In genomic region chr2:46075848-46076247, GRCh38 we compare ENCODE assay signal across 24 cellular contexts.
DNase-seq lines count a peak whose midpoint lies in the region; ATAC-seq, FAIRE-seq and TF ChIP-seq lines count a peak whose summit lies in the region.
"Had no signal": no experiment of that assay in that cellular context is flagged by ENCODE, and none has a peak within 500 bp of the region (broad histone marks: within the 10 kb centered on the region; RNA-seq: fewer than 3 reads in every experiment).

No MANE protein-coding gene starts in this region.

- CTCF ChIA-PET in AG04450 (lab: Charles Lee) (interaction anchor here (1.3 kb wide), 1 partner anchor 12 kb away, joined by 7 read pairs; no protein-coding TSS in a partner anchor), IMR-90 (lab: Yijun Ruan, JAX) (no interaction called here), endothelial cell of umbilical vein (lab: Charles Lee) (interaction anchor here (1.0 to 4.3 kb wide), 2 partner anchors 8 to 13 kb away, joined by 4 to 18 read pairs; no protein-coding TSS in a partner anchor)

- H2AFZ ChIP-seq in IMR-90 (replicated peaks; ENCODE audit: low read length, poor library complexity) (no peak overlapping the region), endothelial cell of umbilical vein (ENCODE audit: low read depth, low read length) (no peak overlapping the region), mesenchymal stem cell (ENCODE audit: low read depth, low read length) (no peak overlapping the region)
- H2AFZ ChIP-seq: hepatocyte had no signal

- peak overlapping the region; percentile 33 for H3K27ac ChIP-seq in AG04450 (ENCODE audit: low read depth, low read length)
- peak overlapping the region; percentile 90 for H3K27ac ChIP-seq in IMR-90 (ENCODE audit: insufficient read depth, low read length)
- H3K27ac ChIP-seq in endothelial cell of umbilical vein (ENCODE audit: insufficient read depth, low read depth, low read length) = peak overlapping the region; percentile 84
- no peak overlapping the region for H3K27ac ChIP-seq in mesenchymal stem cell (ENCODE audit: low read length, poor library complexity, severe bottlenecking)
- no peak overlapping the region for H3K27ac ChIP-seq in transverse colon
- H3K27ac ChIP-seq: colonic mucosa, hepatocyte had no signal

- peak overlapping the region; percentile 91 to 96 for H2BK12ac ChIP-seq in mesenchymal stem cell (ENCODE audit: low read length in 2 of 2)

- H3K4me3 ChIP-seq in AG04450 (ENCODE audit: low read depth, low read length) (no peak overlapping the region), IMR-90 (ENCODE audit: insufficient read depth, low read depth, low read length) (no peak overlapping the region), endothelial cell of umbilical vein (replicated peaks in 1 of 3; ENCODE audit: insufficient read depth in 1 of 3, low read depth in 1 of 3, low read length in 3 of 3) (peak overlapping the region in 2 of 3 experiments; percentile 9 to 59), mesenchymal stem cell (ENCODE audit: insufficient read depth in 1 of 2, low read depth in 1 of 2, low read length in 2 of 2) (no peak overlapping the region), transverse colon (no peak overlapping the region)
- H3K4me3 ChIP-seq: colonic mucosa, hepatocyte had no signal

- H3K4me2 ChIP-seq in IMR-90 (ENCODE audit: low read depth, low read length) (peak overlapping the region; percentile 73; the same call in 1 of the 2 replicates), endothelial cell of umbilical vein (ENCODE audit: insufficient read depth, low read length) (peak overlapping the region; percentile 91), mesenchymal stem cell (ENCODE audit: low read length, poor library complexity, severe bottlenecking) (no peak overlapping the region)
- H3K4me2 ChIP-seq: hepatocyte had no signal

- H3K4ac ChIP-seq in IMR-90 (ENCODE audit: low read depth, low read length) (peak overlapping the region; percentile 97), mesenchymal stem cell (ENCODE audit: low read depth in 1 of 2, low read length in 2 of 2) (no peak overlapping the region)

- BruUV-seq in IMR-90 (replicated peaks; lab: Mats Ljungman, UMichigan) (no TSS peak), endothelial cell of umbilical vein (replicated peaks; lab: Mats Ljungman, UMichigan) (TSS peak; percentile 37)

- no peak for TF ChIP-seq RAD21 in IMR-90 (IDR thresholded peaks at IDR 0.05; ENCODE audit: low read length)

- H3K18ac ChIP-seq in IMR-90 (ENCODE audit: low read depth, low read length) = peak overlapping the region; percentile 93
- peak overlapping the region; percentile 38 to 61 for H3K18ac ChIP-seq in mesenchymal stem cell (ENCODE audit: low read depth in 1 of 2, low read length in 2 of 2)

- H3K14ac ChIP-seq in IMR-90 (replicated peaks; ENCODE audit: low read depth, low read length) = peak overlapping the region; percentile 90
- no peak overlapping the region for H3K14ac ChIP-seq in mesenchymal stem cell (ENCODE audit: low read length in 2 of 2)

- FAIRE-seq in endothelial cell of umbilical vein (lab: Jason Lieb, UNC) = peak; percentile 81
- FAIRE-seq: HTR-8/SVneo had no signal

- POLR2A ChIA-PET in AG04450 (lab: Yijun Ruan, JAX) = no interaction called here
- POLR2A ChIA-PET in IMR-90 (lab: Charles Lee; ENCODE audit: unreplicated experiment) = interaction anchor here (1.1 kb wide), 1 partner anchor 221 kb away, joined by 4 read pairs; the partner anchor contains the start of gene EPAS1
- POLR2A ChIA-PET in endothelial cell of umbilical vein (lab: Charles Lee) = interaction anchor here (0.6 kb wide), 1 partner anchor 9 kb away, joined by 7 read pairs; no protein-coding TSS in a partner anchor

- H2BK120ac ChIP-seq in IMR-90 (ENCODE audit: low read depth, low read length) (peak overlapping the region; percentile 99), mesenchymal stem cell (ENCODE audit: low read depth, low read length) (peak overlapping the region; percentile 51)

- H3K9me1 ChIP-seq in IMR-90 (ENCODE audit: insufficient read depth, low read length) = peaks cover 24% of the 10 kb centered on the region
- H3K9me1 ChIP-seq in endothelial cell of umbilical vein (replicated peaks; ENCODE audit: control insufficient read depth, extremely low read depth, insufficient read depth, low read length) = no peaks in the 10 kb centered on the region

- H3K4me1 ChIP-seq in IMR-90 (ENCODE audit: control insufficient read depth, insufficient read depth, low read length) (peaks cover 26% of the 10 kb centered on the region), endothelial cell of umbilical vein (ENCODE audit: control insufficient read depth, extremely low read depth, insufficient read depth, low read length) (peaks cover 61% of the 10 kb centered on the region), mesenchymal stem cell (ENCODE audit: control insufficient read depth, insufficient read depth, low read depth, low read length) (peaks cover 13% of the 10 kb centered on the region), transverse colon (peaks cover 0 to 10% (median 0%) of the 10 kb centered on the region in 4 donors)
- H3K4me1 ChIP-seq: colonic mucosa had no signal

- H2AK5ac ChIP-seq in IMR-90 (ENCODE audit: low read depth, low read length) = peak overlapping the region; percentile 96
- peak overlapping the region; percentile 65 for H2AK5ac ChIP-seq in mesenchymal stem cell (ENCODE audit: low read length, severe bottlenecking)

- H3K56ac ChIP-seq in IMR-90 (ENCODE audit: extremely low read depth, insufficient read depth, low read length) = peak overlapping the region; percentile 59; the same call in 1 of the 2 replicates

- 63% methylated on average over 2 of the region's 5 CpGs; no CpG with 5 or more reads in 1 of the 2 experiments for WGBS in IMR-90 (ENCODE audit: extremely low coverage in 2 of 2, insufficient read length in 1 of 2), 2 experiments
- 89% methylated on average over 5 of the region's 5 CpGs for WGBS in mesenchymal stem cell
- WGBS in transverse colon (ENCODE audit: low coverage in 1 of 2), 2 donors = 85 to 90% methylated on average over 2 to 5 of the region's 5 CpGs

- DNase-seq in AG04450 (ENCODE audit: low read depth, low spot score) (no peak), IMR-90 (no peak), endothelial cell of umbilical vein (ENCODE audit: low read depth, low spot score) (no peak), mesenchymal stem cell (peak; percentile 51), SIG-M5 (lab: John Stamatoyannopoulos, UW) (no peak), transverse colon (no peak), AML-193 (lab: John Stamatoyannopoulos, UW) (no peak), glomerular visceral epithelial cell (ENCODE audit: extremely low spot score) (no peak)
- DNase-seq: activated CD4-positive, alpha-beta T cell treated with anti-CD3 and anti-CD28 coated beads for 4 hours; activated CD8-positive, alpha-beta memory T cell treated with anti-CD3 and anti-CD28 coated beads, Interleukin-2, amount 10 ng/mL, durations not matched to agents 7 days and 5 days; CD4-positive, alpha-beta memory T cell; colonic mucosa; H7; Kasumi-1; naive thymus-derived CD4-positive, alpha-beta T cell; NCI-H1092 treated with DMSO at 0.1 percent for 48 hours; NCI-H2081; NCI-H446; NK-92 treated with Interleukin-12 subunit alpha and Interleukin-12 subunit beta, amount 100 ng/mL, for 24 hours; right cardiac atrium; SW 1271 had no signal

- H4K20me1 ChIP-seq in IMR-90 (ENCODE audit: insufficient read depth, low read length) = no peaks in the 10 kb centered on the region
- no peaks in the 10 kb centered on the region for H4K20me1 ChIP-seq in endothelial cell of umbilical vein (replicated peaks; ENCODE audit: control insufficient read depth, extremely low read depth, insufficient read depth, low read length)

- no peak for TF ChIP-seq EP300 in transverse colon (IDR thresholded peaks at IDR 0.05; ENCODE audit: low read depth)

- peak overlapping the region; percentile 61 to 86 for H4K8ac ChIP-seq in IMR-90 (ENCODE audit: low read depth in 2 of 2, low read length in 2 of 2)
- no peak overlapping the region for H4K8ac ChIP-seq in mesenchymal stem cell (ENCODE audit: low read length)

- no peak for ATAC-seq in IMR-90 (ENCODE audit: low read depth)
- ATAC-seq: activated CD8-positive, alpha-beta memory T cell treated with anti-CD3 and anti-CD28 coated beads, Interleukin-2, amount 10 ng/mL, durations not matched to agents 7 days and 5 days; activated T-helper 17 cell treated with anti-CD3 and anti-CD28 coated beads, Interleukin-2, amount 50 U/mL, for 72 hours; naive thymus-derived CD4-positive, alpha-beta T cell had no signal

- peak overlapping the region; percentile 94 for H2BK20ac ChIP-seq in IMR-90 (ENCODE audit: low read depth, low read length)

- H2BK5ac ChIP-seq in IMR-90 (ENCODE audit: low read depth, low read length, poor library complexity, severe bottlenecking) = peak overlapping the region; percentile 89
- no peak overlapping the region for H2BK5ac ChIP-seq in mesenchymal stem cell (ENCODE audit: low read depth, low read length, poor library complexity, severe bottlenecking)

- H3K27me3 ChIP-seq in AG04450 (ENCODE audit: control insufficient read depth, insufficient read depth, low read length) = no peaks in the 10 kb centered on the region
- no peaks in the 10 kb centered on the region for H3K27me3 ChIP-seq in IMR-90 (ENCODE audit: control insufficient read depth, insufficient read depth, low read length)
- H3K27me3 ChIP-seq in endothelial cell of umbilical vein (ENCODE audit: control insufficient read depth in 2 of 2, insufficient read depth in 2 of 2, low read length in 2 of 2) = no peaks in the 10 kb centered on the region
- H3K27me3 ChIP-seq in mesenchymal stem cell (ENCODE audit: control insufficient read depth in 1 of 2, insufficient read depth in 1 of 2, low read length in 2 of 2) = no peaks in the 10 kb centered on the region
- H3K27me3 ChIP-seq in transverse colon = no peaks in the 10 kb centered on the region
- H3K27me3 ChIP-seq: colonic mucosa, hepatocyte had no signal

- dilution Hi-C loops in IMR-90 (cut with HindIII; ENCODE audit: low sequenced_read_pairs, unreplicated experiment) (no loop called here), endothelial cell of umbilical vein (cut with MboI; ENCODE audit: extremely low pct_ligation_motif_present, low sequenced_read_pairs) (no loop called here)

- peak overlapping the region; percentile 90 for H4K5ac ChIP-seq in IMR-90 (ENCODE audit: low read depth, low read length)

- H2AK9ac ChIP-seq in IMR-90 (replicated peaks; ENCODE audit: low read depth, low read length, poor library complexity) = peak overlapping the region; percentile 38

- H2BK15ac ChIP-seq in IMR-90 (ENCODE audit: low read depth, low read length) (peak overlapping the region; percentile 97), mesenchymal stem cell (ENCODE audit: low read depth, poor library complexity, severe bottlenecking) (no peak overlapping the region)

- H3K36me3 ChIP-seq in IMR-90 (ENCODE audit: control insufficient read depth, insufficient read depth, low read length) (no peaks in the 10 kb centered on the region), endothelial cell of umbilical vein (ENCODE audit: control insufficient read depth in 2 of 2, extremely low read depth in 1 of 2, insufficient read depth in 2 of 2, low read length in 2 of 2) (no peaks in the 10 kb centered on the region), mesenchymal stem cell (ENCODE audit: control insufficient read depth in 1 of 2, insufficient read depth in 2 of 2, low read depth in 1 of 2, low read length in 2 of 2) (peaks cover 3% of the 10 kb centered on the region in 2 experiments), transverse colon (no peaks in the 10 kb centered on the region)
- H3K36me3 ChIP-seq: colonic mucosa had no signal

- TF ChIP-seq POLR2A in IMR-90 (IDR thresholded peaks at IDR 0.05; ENCODE audit: low read depth, low read length) = no peak
- TF ChIP-seq POLR2A in endothelial cell of umbilical vein (IDR thresholded peaks at IDR 0.05; ENCODE audit: low read depth, low read length) = peak; percentile 66
- no peak for TF ChIP-seq POLR2A in transverse colon (IDR thresholded peaks at IDR 0.05)

- peaks cover 49% of the 10 kb centered on the region for H3K79me2 ChIP-seq in endothelial cell of umbilical vein (ENCODE audit: control insufficient read depth, insufficient read depth, low read length)
- H3K79me2 ChIP-seq: hepatocyte had no signal

- peak overlapping the region; percentile 94 for H3K23ac ChIP-seq in IMR-90 (ENCODE audit: low read depth, low read length)
- H3K23ac ChIP-seq in mesenchymal stem cell (ENCODE audit: low read length in 2 of 2) = no peak overlapping the region

- in situ Hi-C loops in IMR-90 (cut with MboI; ENCODE audit: low sequenced_read_pairs) = no loop called here
- in situ Hi-C loops in transverse colon (cut with MboI; ENCODE audit: low pct_ligation_motif_present in 1 of 4, low pct_unique_long_range_greater_than_20kb in 1 of 4, low sequenced_read_pairs in 3 of 4) = no loop called here

- TF ChIP-seq CTCF in AG04450 (IDR thresholded peaks at IDR 0.05; ENCODE audit: low read depth, low read length) (no peak), IMR-90 (conservative IDR thresholded peaks at IDR 0.05; ENCODE audit: low read depth, low read length) (no peak), endothelial cell of umbilical vein (IDR thresholded peaks at IDR 0.05; ENCODE audit: extremely low read depth in 1 of 2, insufficient read depth in 1 of 2, low read depth in 1 of 2, low read length in 2 of 2) (no peak), transverse colon (IDR thresholded peaks at IDR 0.05) (no peak)

- H3K9ac ChIP-seq in IMR-90 (ENCODE audit: low read depth, low read length) (peak overlapping the region; percentile 60), endothelial cell of umbilical vein (replicated peaks; ENCODE audit: extremely low read depth, insufficient read depth, low read length) (peak overlapping the region; percentile 76), mesenchymal stem cell (ENCODE audit: low read length) (no peak overlapping the region)

- H4K91ac ChIP-seq in IMR-90 (ENCODE audit: insufficient read depth, low read depth, low read length) (peak overlapping the region; percentile 94), mesenchymal stem cell (ENCODE audit: low read length) (no peak overlapping the region)

- H3K9me3 ChIP-seq in AG04450 (ENCODE audit: control insufficient read depth, insufficient read depth, low read length) = no peaks in the 10 kb centered on the region; the same call in 1 of the 2 replicates
- H3K9me3 ChIP-seq in IMR-90 (ENCODE audit: control insufficient read depth, insufficient read depth, low read length) = no peaks in the 10 kb centered on the region
- no peaks in the 10 kb centered on the region for H3K9me3 ChIP-seq in endothelial cell of umbilical vein (replicated peaks; ENCODE audit: control insufficient read depth, insufficient read depth, low read length)
- H3K9me3 ChIP-seq in mesenchymal stem cell (ENCODE audit: control insufficient read depth, low read length) = no peaks in the 10 kb centered on the region
- H3K9me3 ChIP-seq in transverse colon = no peaks in the 10 kb centered on the region
- H3K9me3 ChIP-seq: colonic mucosa had no signal

- H3K79me1 ChIP-seq in IMR-90 (ENCODE audit: low read depth in 1 of 2, low read length in 2 of 2) (peaks cover 40 to 64% of the 10 kb centered on the region in 2 experiments), mesenchymal stem cell (replicated peaks; ENCODE audit: low read length, poor library complexity, severe bottlenecking) (peaks cover 7% of the 10 kb centered on the region)

- intact Hi-C loops in IMR-90 (cut with micrococcal nuclease) = no loop called here
- intact Hi-C loops in endothelial cell of umbilical vein (cut with micrococcal nuclease) = no loop called here
- intact Hi-C loops in transverse colon (cut with DNase I; ENCODE audit: low total_unique reads) = loop anchor here (10.0 kb wide), 1 partner anchor 1031 kb away; no protein-coding TSS in a partner anchor

Comparison
In these comparisons a context has a peak if more than half of its experiments do, and no peak if none do; other contexts are left out.
1. H3K27ac ChIP-seq: peak in AG04450 (single experiment), IMR-90 (single experiment) and endothelial cell of umbilical vein (single experiment); none in mesenchymal stem cell (single experiment) and transverse colon (0 of 4).
2. H3K4me3 ChIP-seq: peak in endothelial cell of umbilical vein (2 of 3); none in AG04450 (single experiment), IMR-90 (single experiment), mesenchymal stem cell (0 of 2) and transverse colon (0 of 4).